Comparison of ENCODE assay signal across 10 cellular contexts in genomic region chr14:73180385-73180805, GRCh38. TPM values are rescaled to one million over a fixed set of nuclear protein-coding genes. Genes with fewer than 3 reads are reported as not detected.
A peak's percentile ranks its signal among the peaks of the same experiment; 100 is the strongest.
DNase-seq lines count a peak whose midpoint lies in the region; ATAC-seq and TF ChIP-seq lines count a peak whose summit lies in the region.
"Had no signal": no experiment of that assay in that cellular context is flagged by ENCODE, and none has a peak within 500 bp of the region (broad histone marks: within the 10 kb centered on the region; RNA-seq: fewer than 3 reads in every experiment).

No MANE protein-coding gene starts in this region.

- H3K27me3 ChIP-seq in hepatocyte, result no peaks in the 10 kb centered on the region

- H3K79me2 ChIP-seq in hepatocyte, result peaks cover 8% of the 10 kb centered on the region

- no peak overlapping the region for H3K4me3 Mint-ChIP-seq in type B pancreatic cell

- H3K4me1 ChIP-seq in hepatocyte (ENCODE audit: insufficient read depth), result no peaks in the 10 kb centered on the region

- H3K4me3 ChIP-seq in astrocyte of the spinal cord (ENCODE audit: low read depth, low read length), result no peak overlapping the region
- H3K4me3 ChIP-seq in hepatocyte, result no peak overlapping the region

- H3K4me2 ChIP-seq in hepatocyte, result no peak overlapping the region

- H3K27me3 Mint-ChIP-seq in type B pancreatic cell, result no peaks in the 10 kb centered on the region

- H3K9me3 ChIP-seq in hepatocyte (ENCODE audit: low read depth), result no peaks in the 10 kb centered on the region

- in situ Hi-C loops in astrocyte of the spinal cord (cut with HindIII; ENCODE audit: low sequenced_read_pairs), result no loop called here

- TF ChIP-seq CTCF in astrocyte of the spinal cord (IDR thresholded peaks at IDR 0.05; ENCODE audit: low read depth, low read length), result no peak
- no peak for TF ChIP-seq CTCF in hepatocyte (IDR thresholded peaks at IDR 0.05; ENCODE audit: poor library complexity)
- TF ChIP-seq CTCF in type B pancreatic cell (conservative IDR thresholded peaks at IDR 0.05), result no peak

- no peak overlapping the region for H2AFZ ChIP-seq in hepatocyte

- DNase-seq in SIG-M5 treated with dmso at 0.1 percent for 504 hours (lab: John Stamatoyannopoulos, UW; ENCODE audit: unreplicated experiment) (peak; percentile 61), SIG-M5 (lab: John Stamatoyannopoulos, UW) (no peak), astrocyte of the spinal cord (ENCODE audit: low read depth, low spot score) (peak; percentile 47), hepatocyte (ENCODE audit: low spot score) (peak; percentile 49), type B pancreatic cell (ENCODE audit: extremely low spot score, unreplicated experiment) (no peak), NCI-H1048 (lab: John Stamatoyannopoulos, UW) (no peak)
- DNase-seq: NCI-H774 had no signal

- ATAC-seq in HG03354 (IDR thresholded peaks at IDR 0.05; ENCODE audit: poor library complexity, severe bottlenecking, unreplicated experiment), result no peak
- no peak for ATAC-seq in GM18867 (IDR thresholded peaks at IDR 0.05; ENCODE audit: unreplicated experiment)

- no peaks in the 10 kb centered on the region for H4K20me1 ChIP-seq in hepatocyte (ENCODE audit: insufficient read depth, poor library complexity, severe bottlenecking)

- H3K27ac ChIP-seq in hepatocyte, result peak overlapping the region; percentile 72
- H3K27ac ChIP-seq: 22Rv1 had no signal

- H3K4me1 Mint-ChIP-seq in type B pancreatic cell (ENCODE audit: unreplicated experiment), result no peaks in the 10 kb centered on the region

- no peaks in the 10 kb centered on the region for H3K9me3 Mint-ChIP-seq in type B pancreatic cell

- peak overlapping the region; percentile 25 for H3K27ac Mint-ChIP-seq in type B pancreatic cell

- H3K36me3 Mint-ChIP-seq in type B pancreatic cell, result peaks cover 18% of the 10 kb centered on the region

- no peaks in the 10 kb centered on the region for H3K9me2 ChIP-seq in hepatocyte (replicated peaks; ENCODE audit: insufficient read depth)

- no peaks in the 10 kb centered on the region for H3K36me3 ChIP-seq in hepatocyte (replicated peaks; ENCODE audit: insufficient read depth, low read depth)

RNA-seq across cellular contexts. Expression of gene PSEN1, which starts 44.1 kb away (rescaled TPM):
- total RNA-seq in hepatocyte (71.6 and 88.2 TPM in 2 replicates), type B pancreatic cell (ENCODE audit: low replicate concordance) (58.9 and 76.4 TPM in 2 replicates)
- polyA plus RNA-seq in hepatocyte, result 61.7 and 65.6 TPM in 2 replicates

RNA-seq across cellular contexts. Expression of gene PAPLN, which starts 56.9 kb away (rescaled TPM):
- total RNA-seq in hepatocyte (10.1 and 13.4 TPM in 2 replicates), type B pancreatic cell (ENCODE audit: low replicate concordance) (0.99 and 2.0 TPM in 2 replicates)
- 7.6 and 8.2 TPM in 2 replicates for polyA plus RNA-seq in hepatocyte

Comparison
In these comparisons a context has a peak if more than half of its experiments do, and no peak if none do; other contexts are left out.
1. DNase-seq: peak in SIG-M5 treated with dmso at 0.1 percent for 504 hours (single experiment), astrocyte of the spinal cord (single experiment) and hepatocyte (single experiment); none in SIG-M5 (single experiment), type B pancreatic cell (single experiment) and NCI-H1048 (single experiment).